In genomic region chr2:98460573-98461560, GRCh38 we compare ENCODE assay signal across 8 cellular contexts. TPM values are rescaled to one million over a fixed set of nuclear protein-coding genes. Genes with fewer than 3 reads are reported as not detected.
DNase-seq lines count a peak whose midpoint lies in the region; ATAC-seq and FAIRE-seq lines count a peak whose summit lies in the region.

No MANE protein-coding gene starts in this region.

- DNase-seq in T-helper 22 cell (ENCODE audit: low read depth) (peak; percentile 61), KG1 (lab: John Stamatoyannopoulos, UW) (no peak), RCC 7860 (ENCODE audit: low spot score) (no peak), NCI-H510A (lab: John Stamatoyannopoulos, UW) (no peak)

- H3K4me3 ChIP-seq in thymus (ENCODE audit: low read length), result no peak overlapping the region

- FAIRE-seq in RCC 7860 (lab: Jason Lieb, UNC), result no peak

- ATAC-seq in GM19043 (IDR thresholded peaks at IDR 0.05; ENCODE audit: low read depth, unreplicated experiment) (peak; percentile 53), HG02970 (IDR thresholded peaks at IDR 0.05; ENCODE audit: low FRiP score, unreplicated experiment) (peak; percentile 47), esophagus mucosa (peak; percentile 68)

- no peaks in the 10 kb centered on the region for H3K27me3 ChIP-seq in thymus (ENCODE audit: control insufficient read depth, insufficient read depth)

- peaks cover 16% of the 10 kb centered on the region for H3K36me3 ChIP-seq in thymus (ENCODE audit: control insufficient read depth, insufficient read depth)

- no peaks in the 10 kb centered on the region for H3K9me3 ChIP-seq in thymus (ENCODE audit: control insufficient read depth)

- 68% methylated on average over 14 of the region's 14 CpGs for WGBS in thymus

- peak overlapping the region; percentile 86 for H3K27ac ChIP-seq in thymus (ENCODE audit: low read depth)

- peaks cover 70% of the 10 kb centered on the region for H3K4me1 ChIP-seq in thymus (ENCODE audit: control insufficient read depth, insufficient read depth, low read length)

RNA-seq across cellular contexts. Expression of gene INPP4A, which starts 16.2 kb away (rescaled TPM):
- total RNA-seq in esophagus mucosa, result 8.2 TPM
- 17.9 TPM for polyA plus RNA-seq in thymus
